Comparison of ENCODE assay signal across 8 cellular contexts in the genomic region with DNA sequence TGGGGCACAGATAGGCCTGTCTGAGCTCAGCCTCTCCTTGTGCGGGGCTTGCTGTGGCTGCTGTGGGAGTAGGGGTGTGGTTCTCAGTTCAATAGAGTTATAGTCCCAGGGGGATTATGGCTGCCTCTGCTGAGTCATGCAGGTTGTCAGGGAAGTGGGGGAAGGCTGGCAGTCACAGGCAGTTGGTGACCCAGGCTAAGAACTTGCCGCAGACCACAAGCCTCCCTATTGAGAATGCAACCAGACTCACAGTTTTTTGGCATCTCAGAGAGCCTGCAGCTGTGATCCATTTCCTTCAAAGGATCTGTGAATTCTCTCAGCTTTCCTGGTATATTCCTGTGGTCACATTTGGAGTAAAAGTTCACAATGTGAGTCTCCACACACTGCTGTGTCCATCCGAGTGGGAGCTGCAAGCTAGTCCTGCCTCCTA.
DNase-seq lines count a peak whose midpoint lies in the region; ATAC-seq, FAIRE-seq and TF ChIP-seq lines count a peak whose summit lies in the region.

No MANE protein-coding gene starts in this region.

- H3K79me2 ChIP-seq in KMS-11 (ENCODE audit: insufficient read depth, low read depth), result no peaks in the 10 kb centered on the region
- no peaks in the 10 kb centered on the region for H3K79me2 ChIP-seq in astrocyte (ENCODE audit: insufficient read depth, low read length)

- H3K27me3 Mint-ChIP-seq in astrocyte (ENCODE audit: low read depth, unreplicated experiment), result no peaks in the 10 kb centered on the region
- H3K27me3 Mint-ChIP-seq in stimulated activated naive B cell treated with anti-CD40 and anti-IgM and Interleukin-4, amounts not matched to agents 10 μg/mL and 1 μg/mL and 100 μg/mL, for 72 hours, result no peaks in the 10 kb centered on the region

- H3K27ac ChIP-seq in KMS-11 (peak overlapping the region; percentile 98), astrocyte (ENCODE audit: low read depth, low read length) (peak overlapping the region; percentile 77), left ventricle myocardium inferior (replicated peaks) (no peak overlapping the region)

- H3K4me2 ChIP-seq in KMS-11, result peak overlapping the region; percentile 42
- peak overlapping the region; percentile 64 for H3K4me2 ChIP-seq in astrocyte (ENCODE audit: low read length)

- H3K27ac Mint-ChIP-seq in astrocyte (ENCODE audit: unreplicated experiment), result peak overlapping the region; percentile 84
- no peak overlapping the region for H3K27ac Mint-ChIP-seq in stimulated activated naive B cell treated with anti-CD40 and anti-IgM and Interleukin-4, amounts not matched to agents 10 μg/mL and 1 μg/mL and 100 μg/mL, for 72 hours

- TF ChIP-seq CTCF in KMS-11 (conservative IDR thresholded peaks at IDR 0.05; ENCODE audit: low read depth, low read length), result no peak
- TF ChIP-seq CTCF in astrocyte (IDR thresholded peaks at IDR 0.05; ENCODE audit: insufficient read depth, low read depth, low read length), result no peak
- TF ChIP-seq CTCF in left ventricle myocardium inferior (IDR thresholded peaks at IDR 0.05; ENCODE audit: borderline replicate concordance), result no peak

- FAIRE-seq in astrocyte (lab: Jason Lieb, UNC), result peak; percentile 92

- H4K20me1 ChIP-seq in KMS-11 (ENCODE audit: insufficient read depth), result no peaks in the 10 kb centered on the region
- H4K20me1 ChIP-seq in astrocyte (ENCODE audit: insufficient read depth, low read length), result no peaks in the 10 kb centered on the region

- peaks cover 22% of the 10 kb centered on the region for H3K4me1 ChIP-seq in KMS-11 (ENCODE audit: low read depth, poor library complexity, severe bottlenecking)
- peaks cover 14% of the 10 kb centered on the region for H3K4me1 ChIP-seq in astrocyte (ENCODE audit: insufficient read depth, low read length)
- no peaks in the 10 kb centered on the region for H3K4me1 ChIP-seq in left ventricle myocardium inferior

- peak; percentile 85 for ATAC-seq in GM21619 (IDR thresholded peaks at IDR 0.05; ENCODE audit: unreplicated experiment)
- ATAC-seq in stimulated activated naive B cell treated with anti-CD40 and anti-IgM and Interleukin-4, amounts not matched to agents 10 μg/mL and 1 μg/mL and 100 μg/mL, for 72 hours (replicated peaks), result peak; percentile 79 to 80

- H3K36me3 ChIP-seq in KMS-11 (ENCODE audit: insufficient read depth) (no peaks in the 10 kb centered on the region), astrocyte (ENCODE audit: insufficient read depth, low read length) (no peaks in the 10 kb centered on the region), left ventricle myocardium inferior (no peaks in the 10 kb centered on the region)

- H3K27me3 ChIP-seq in KMS-11 (ENCODE audit: insufficient read depth, low read depth) (no peaks in the 10 kb centered on the region), astrocyte (ENCODE audit: insufficient read depth, low read length) (no peaks in the 10 kb centered on the region), left ventricle myocardium inferior (ENCODE audit: low read depth) (no peaks in the 10 kb centered on the region)

- H2AFZ ChIP-seq in KMS-11 (ENCODE audit: low read depth), result peak overlapping the region; percentile 47; the same call in 1 of the 2 replicates
- H2AFZ ChIP-seq in astrocyte (ENCODE audit: low read depth, low read length), result no peak overlapping the region

- H3K9me3 ChIP-seq in astrocyte (ENCODE audit: insufficient read depth, low read depth, low read length) (no peaks in the 10 kb centered on the region), left ventricle myocardium inferior (replicated peaks) (no peaks in the 10 kb centered on the region)

- H3K9ac ChIP-seq in KMS-11 (peak overlapping the region; percentile 83), astrocyte (ENCODE audit: low read length) (peak overlapping the region; percentile 27)

- no peaks in the 10 kb centered on the region for H3K9me3 Mint-ChIP-seq in astrocyte (ENCODE audit: unreplicated experiment)
- H3K9me3 Mint-ChIP-seq in stimulated activated naive B cell treated with anti-CD40 and anti-IgM and Interleukin-4, amounts not matched to agents 10 μg/mL and 1 μg/mL and 100 μg/mL, for 72 hours, result no peaks in the 10 kb centered on the region

- intact Hi-C loops in left ventricle myocardium inferior (cut with micrococcal nuclease), result no loop called here

- H3K4me1 Mint-ChIP-seq in astrocyte (ENCODE audit: low read depth, unreplicated experiment), result peaks cover 15% of the 10 kb centered on the region
- H3K4me1 Mint-ChIP-seq in stimulated activated naive B cell treated with anti-CD40 and anti-IgM and Interleukin-4, amounts not matched to agents 10 μg/mL and 1 μg/mL and 100 μg/mL, for 72 hours, result peaks cover 0 to 8% of the 10 kb centered on the region in 2 donors

- H3K36me3 Mint-ChIP-seq in astrocyte (ENCODE audit: low read depth, unreplicated experiment), result no peaks in the 10 kb centered on the region
- no peaks in the 10 kb centered on the region for H3K36me3 Mint-ChIP-seq in stimulated activated naive B cell treated with anti-CD40 and anti-IgM and Interleukin-4, amounts not matched to agents 10 μg/mL and 1 μg/mL and 100 μg/mL, for 72 hours

- DNase-seq in GM03348 (ENCODE audit: low spot score) (peak; percentile 29), astrocyte (ENCODE audit: low read depth) (peak; percentile 97), left ventricle myocardium inferior (no peak), NCI-H1930 (lab: John Stamatoyannopoulos, UW) (no peak), NCI-H2081 (lab: John Stamatoyannopoulos, UW) (no peak)
- DNase-seq in stimulated activated naive B cell treated with anti-CD40 and anti-IgM and Interleukin-4, amounts not matched to agents 10 μg/mL and 1 μg/mL and 100 μg/mL, for 72 hours, result peak; percentile 11

- H3K4me3 ChIP-seq in KMS-11 (IDR thresholded peaks at IDR 0.05; ENCODE audit: insufficient read depth, low read depth, low read length) (no peak overlapping the region), astrocyte (ENCODE audit: insufficient read depth, low read depth, low read length) (no peak overlapping the region), left ventricle myocardium inferior (no peak overlapping the region)

- peak overlapping the region; percentile 45 for H3K4me3 Mint-ChIP-seq in astrocyte (ENCODE audit: unreplicated experiment)
- no peak overlapping the region for H3K4me3 Mint-ChIP-seq in stimulated activated naive B cell treated with anti-CD40 and anti-IgM and Interleukin-4, amounts not matched to agents 10 μg/mL and 1 μg/mL and 100 μg/mL, for 72 hours

Comparison
In these comparisons a context has a peak if more than half of its experiments do, and no peak if none do; other contexts are left out.
1. DNase-seq: peak in GM03348 (single experiment), astrocyte (single experiment) and stimulated activated naive B cell treated with anti-CD40 and anti-IgM and Interleukin-4, amounts not matched to agents 10 μg/mL and 1 μg/mL and 100 μg/mL, for 72 hours (single experiment); none in left ventricle myocardium inferior (single experiment), NCI-H1930 (0 of 2) and NCI-H2081 (0 of 2).